In genomic region chr20:57269148-57269984, GRCh38 we compare ENCODE assay signal across 31 cellular contexts. TPM values are rescaled to one million over a fixed set of nuclear protein-coding genes. Genes with fewer than 3 reads are reported as not detected.
"Had no signal": no experiment of that assay in that cellular context is flagged by ENCODE, and none has a peak within 500 bp of the region (broad histone marks: within the 10 kb centered on the region; RNA-seq: fewer than 3 reads in every experiment).

No MANE protein-coding gene starts in this region.

- H3K27ac ChIP-seq: coronary artery, epithelial cell of prostate, left lung, parathyroid adenoma, thyroid gland had no signal

- H3K27me3 ChIP-seq: thyroid gland had no signal

- H3K27ac Mint-ChIP-seq: activated B cell treated with CpG ODN at 0.5 μM for 24 hours; activated naive CD8-positive, alpha-beta T cell; activated T-helper 2 cell treated with anti-CD3 and anti-CD28 coated beads, Interferon-gamma antibody, Interleukin-2, Interleukin-4, amounts not matched to agents 10 μg/mL and 5 μg/mL and 100 μg/mL, durations not matched to agents 14 hours and 24 hours and 36 hours; endodermal cell; mesothelial cell of epicardium; T-helper 1 cell treated with Interleukin-12 subunit alpha and Interleukin-12 subunit beta and Interleukin-4 antibody, amounts not matched to agents 30 μg/mL and 1 μg/mL, for 36 hours had no signal

- H3K36me3 ChIP-seq: left lung, thyroid gland had no signal

- H3K79me2 ChIP-seq: parathyroid adenoma had no signal

- DNase-seq: activated B cell treated with CpG ODN at 0.5 μM for 24 hours; activated CD4-positive, alpha-beta T cell treated with anti-CD3 and anti-CD28 coated beads for 4 hours; activated CD4-positive, alpha-beta T cell treated with anti-CD3 and anti-CD28 coated beads, Interleukin-2, amount 50 U/mL, for 48 hours; activated CD8-positive, alpha-beta memory T cell treated with anti-CD3 and anti-CD28 coated beads, Interleukin-2, amount 50 U/mL, for 48 hours; activated naive CD4-positive, alpha-beta T cell; activated T-cell treated with anti-CD3 and anti-CD28 coated beads, Interleukin-2, amount 50 U/mL, for 4 hours; cerebellar nuclear complex; kidney glomerular epithelial cell; left lung; naive thymus-derived CD8-positive, alpha-beta T cell; right cardiac atrium; stimulated activated CD4-positive, alpha-beta T cell treated with anti-CD3 and anti-CD28 coated beads, Interleukin-12 subunit alpha, Interleukin-12 subunit beta, amount 100 ng/mL, for 4 hours; stimulated activated CD4-positive, alpha-beta T cell treated with anti-CD3 and anti-CD28 coated beads, Interleukin-4, amount 100 ng/mL, for 4 hours; stimulated activated naive CD8-positive, alpha-beta T cell treated with anti-CD3 and anti-CD28 coated beads, Interleukin-15, Interleukin-2, amounts not matched to agents 100 U/mL and 50 U/mL, for 24 hours; substantia nigra; T1000; thyroid gland had no signal

- H3K9me3 Mint-ChIP-seq: activated B cell treated with CpG ODN at 0.5 μM for 24 hours; activated T-cell treated with anti-CD3 and anti-CD28 coated beads, Interleukin-2, amount 50 U/mL, for 4 hours; activated T-helper 2 cell treated with anti-CD3 and anti-CD28 coated beads, Interferon-gamma antibody, Interleukin-2, Interleukin-4, amounts not matched to agents 10 μg/mL and 5 μg/mL and 100 μg/mL, durations not matched to agents 14 hours and 24 hours and 36 hours; endodermal cell; mesothelial cell of epicardium; naive thymus-derived CD8-positive, alpha-beta T cell; T-helper 1 cell treated with Interleukin-12 subunit alpha and Interleukin-12 subunit beta and Interleukin-4 antibody, amounts not matched to agents 30 μg/mL and 1 μg/mL, for 36 hours had no signal

- H2AFZ ChIP-seq: parathyroid adenoma had no signal

- FAIRE-seq: bronchial epithelial cell had no signal

- H3K9ac ChIP-seq: parathyroid adenoma had no signal

- H3K9me3 ChIP-seq: left lung, thyroid gland had no signal

- H3K4me1 ChIP-seq: parathyroid adenoma had no signal

- H3K4me3 Mint-ChIP-seq: activated B cell treated with CpG ODN at 0.5 μM for 24 hours; activated naive CD8-positive, alpha-beta T cell; activated T-cell treated with anti-CD3 and anti-CD28 coated beads, Interleukin-2, amount 50 U/mL, for 4 hours; endodermal cell; mesothelial cell of epicardium; naive thymus-derived CD8-positive, alpha-beta T cell; T-helper 1 cell treated with Interleukin-12 subunit alpha and Interleukin-12 subunit beta and Interleukin-4 antibody, amounts not matched to agents 30 μg/mL and 1 μg/mL, for 36 hours had no signal

- H3K4me3 ChIP-seq: coronary artery, left lung, thyroid gland had no signal

- H3K36me3 Mint-ChIP-seq: activated naive CD8-positive, alpha-beta T cell; mesothelial cell of epicardium had no signal

- ATAC-seq: activated T-cell treated with anti-CD3 and anti-CD28 coated beads, Interleukin-2, amount 50 U/mL, for 4 hours; left lung; naive thymus-derived CD8-positive, alpha-beta T cell; right cardiac atrium; stimulated activated naive CD8-positive, alpha-beta T cell treated with anti-CD3 and anti-CD28 coated beads, Interleukin-15, Interleukin-2, amounts not matched to agents 100 U/mL and 50 U/mL, for 24 hours had no signal

RNA-seq across cellular contexts. Expression of gene BMP7, which starts 2.9 kb away (rescaled TPM):
- total RNA-seq: activated B cell treated with CpG ODN at 0.5 μM for 24 hours; activated CD8-positive, alpha-beta memory T cell treated with anti-CD3 and anti-CD28 coated beads for 36 hours; activated T-helper 2 cell treated with anti-CD3 and anti-CD28 coated beads, Interferon-gamma antibody, Interleukin-2, Interleukin-4, amounts not matched to agents 10 μg/mL and 5 μg/mL and 100 μg/mL, durations not matched to agents 14 hours and 24 hours and 36 hours; bronchial epithelial cell; fibroblast of villous mesenchyme; glomerular endothelial cell; lung microvascular endothelial cell; naive thymus-derived CD8-positive, alpha-beta T cell; pulmonary artery endothelial cell had no signal
- polyA plus RNA-seq: naive thymus-derived CD8-positive, alpha-beta T cell had no signal
